7 cellular contexts compared by ENCODE assay signal in the genomic region with DNA sequence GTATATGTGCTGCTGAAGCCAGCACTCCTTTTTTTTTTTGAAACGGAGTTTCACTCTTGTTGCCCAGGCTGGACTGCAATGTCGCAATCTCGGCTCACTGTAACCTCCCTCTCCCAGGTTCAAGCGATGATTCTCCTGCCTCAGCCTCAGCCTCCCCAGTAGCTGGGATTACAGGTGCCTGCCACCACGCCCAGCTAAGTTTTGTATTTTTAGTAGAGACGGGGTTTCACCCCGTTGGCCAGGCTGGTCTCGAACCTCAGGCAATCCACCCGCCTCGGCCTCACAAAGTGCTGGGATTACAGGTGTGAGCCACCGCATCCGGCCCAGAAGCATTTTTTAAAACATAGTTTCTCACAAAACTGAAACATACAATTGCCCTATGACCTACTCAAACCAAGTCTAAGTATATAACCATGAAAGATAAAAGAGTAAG. TPM values are rescaled to one million over a fixed set of nuclear protein-coding genes. Genes with fewer than 3 reads are reported as not detected.
A peak's percentile ranks its signal among the peaks of the same experiment; 100 is the strongest.
DNase-seq lines count a peak whose midpoint lies in the region; FAIRE-seq and TF ChIP-seq lines count a peak whose summit lies in the region.
"Not testable (repeated sequence)": the region's sequence is repeated elsewhere in the genome, so short reads cannot be mapped to it uniquely, and the experiment has no call there.

No MANE protein-coding gene starts in this region.

- not testable (repeated sequence) for H3K27me3 ChIP-seq in DOHH2 (ENCODE audit: control insufficient read depth, low read length); KMS-11 (ENCODE audit: insufficient read depth, low read depth); mammary epithelial cell (ENCODE audit: insufficient read depth, low read length)

- H3F3A ChIP-seq in DOHH2 (ENCODE audit: control insufficient read depth, insufficient read depth), result not testable (repeated sequence)

- H3K27ac ChIP-seq in DOHH2 (ENCODE audit: low read depth, low read length); KMS-11; mammary epithelial cell (ENCODE audit: insufficient read depth, low read depth, low read length); kidney (ENCODE audit: low read depth in 2 of 2, low read length in 2 of 2): not testable (repeated sequence)

- not testable (repeated sequence) for H3K9ac ChIP-seq in KMS-11; mammary epithelial cell (ENCODE audit: insufficient read depth, low read length); kidney (ENCODE audit: low read length in 2 of 2)

- WGBS in mammary epithelial cell (ENCODE audit: low coverage, missing lambda C conversion rate), result 99% methylated on average over 12 of the region's 12 CpGs

- H3K4me1 Mint-ChIP-seq in T-helper 2 cell treated with Interferon-gamma antibody and Interleukin-4, amounts not matched to agents 5 μg/mL and 100 μg/mL, for 36 hours (ENCODE audit: low read depth), result peaks cover 43% of the 10 kb centered on the region
- peaks cover 55% of the 10 kb centered on the region for H3K4me1 Mint-ChIP-seq in activated T-helper 1 cell treated with anti-CD3 and anti-CD28 coated beads, Interleukin-12 subunit alpha, Interleukin-12 subunit beta, Interleukin-2, Interleukin-4 antibody, amounts not matched to agents 30 ng/mL and 10 ng/mL and 1 ng/mL, durations not matched to agents 14 hours and 24 hours and 36 hours (ENCODE audit: low read depth)
- H3K4me1 Mint-ChIP-seq in osteocyte (ENCODE audit: unreplicated experiment), result peaks cover 50% of the 10 kb centered on the region

- H4K20me1 ChIP-seq in DOHH2 (ENCODE audit: control insufficient read depth, insufficient read depth, low read depth, low read length) (peaks cover 10% of the 10 kb centered on the region), KMS-11 (ENCODE audit: insufficient read depth) (peaks cover 49% of the 10 kb centered on the region)
- not testable (repeated sequence) for H4K20me1 ChIP-seq in mammary epithelial cell (ENCODE audit: insufficient read depth, low read length)

- in situ Hi-C loops in mammary epithelial cell (cut with MboI; ENCODE audit: low sequenced_read_pairs in 2 of 2), result not testable (repeated sequence)

- FAIRE-seq in kidney (lab: Jason Lieb, UNC), result not testable (repeated sequence)

- not testable (repeated sequence) for H3K9me3 Mint-ChIP-seq in T-helper 2 cell treated with Interferon-gamma antibody and Interleukin-4, amounts not matched to agents 5 μg/mL and 100 μg/mL, for 36 hours; activated T-helper 1 cell treated with anti-CD3 and anti-CD28 coated beads, Interleukin-12 subunit alpha, Interleukin-12 subunit beta, Interleukin-2, Interleukin-4 antibody, amounts not matched to agents 30 ng/mL and 10 ng/mL and 1 ng/mL, durations not matched to agents 14 hours and 24 hours and 36 hours; osteocyte (ENCODE audit: unreplicated experiment)

- TF ChIP-seq CTCF in DOHH2 (IDR thresholded peaks at IDR 0.05; ENCODE audit: low read depth, low read length, poor library complexity, severe bottlenecking); KMS-11 (conservative IDR thresholded peaks at IDR 0.05; ENCODE audit: low read depth, low read length); mammary epithelial cell (conservative IDR thresholded peaks at IDR 0.05 in 1 of 2, IDR thresholded peaks at IDR 0.05 in 1 of 2; ENCODE audit: extremely low read depth in 1 of 2, insufficient read depth in 1 of 2, low read depth in 1 of 2, low read length in 2 of 2); kidney (IDR thresholded peaks at IDR 0.05; ENCODE audit: borderline replicate concordance, extremely low read depth, insufficient read depth); osteocyte (IDR thresholded peaks at IDR 0.05): not testable (repeated sequence)

- not testable (repeated sequence) for BruUV-seq in mammary epithelial cell (replicated peaks; lab: Mats Ljungman, UMichigan)

- peaks cover 58% of the 10 kb centered on the region for H3K4me1 ChIP-seq in DOHH2 (ENCODE audit: control insufficient read depth, low read length)
- peaks cover 41% of the 10 kb centered on the region for H3K4me1 ChIP-seq in KMS-11 (ENCODE audit: low read depth, poor library complexity, severe bottlenecking)
- H3K4me1 ChIP-seq in mammary epithelial cell (ENCODE audit: insufficient read depth, low read length), result peaks cover 16% of the 10 kb centered on the region
- H3K4me1 ChIP-seq in kidney (ENCODE audit: control insufficient read depth in 1 of 2, insufficient read depth in 1 of 2, low read depth in 1 of 2, low read length in 2 of 2), result not testable (repeated sequence)

- DNase-seq in T-helper 2 cell treated with Interferon-gamma antibody and Interleukin-4, amounts not matched to agents 5 μg/mL and 100 μg/mL, for 36 hours (ENCODE audit: low spot score); activated T-helper 1 cell treated with anti-CD3 and anti-CD28 coated beads, Interleukin-12 subunit alpha, Interleukin-12 subunit beta, Interleukin-2, Interleukin-4 antibody, amounts not matched to agents 30 ng/mL and 10 ng/mL and 1 ng/mL, durations not matched to agents 14 hours and 24 hours and 36 hours (ENCODE audit: low spot score); mammary epithelial cell; kidney; osteocyte (ENCODE audit: extremely low spot score, unreplicated experiment): not testable (repeated sequence)

- not testable (repeated sequence) for H2AFZ ChIP-seq in KMS-11 (ENCODE audit: low read depth); mammary epithelial cell (ENCODE audit: low read depth, low read length)

- CTCF ChIA-PET in mammary epithelial cell (lab: Charles Lee; ENCODE audit: low non-redundant PET), result not testable (repeated sequence)

- H3K9me3 ChIP-seq in DOHH2 (ENCODE audit: control insufficient read depth, insufficient read depth, low read length); mammary epithelial cell (replicated peaks; ENCODE audit: insufficient read depth, low read length); kidney (ENCODE audit: control insufficient read depth in 1 of 2, low read length in 2 of 2): not testable (repeated sequence)

- dilution Hi-C loops in mammary epithelial cell (cut with HindIII; ENCODE audit: low sequenced_read_pairs), result not testable (repeated sequence)

- H3K36me3 ChIP-seq in DOHH2 (ENCODE audit: control insufficient read depth, low read length), result peaks cover 23% of the 10 kb centered on the region
- H3K36me3 ChIP-seq in KMS-11 (ENCODE audit: insufficient read depth); mammary epithelial cell (ENCODE audit: insufficient read depth, low read length); kidney (ENCODE audit: control insufficient read depth in 1 of 2, insufficient read depth in 2 of 2, low read length in 2 of 2): not testable (repeated sequence)

- peaks cover 82% of the 10 kb centered on the region for H3K79me2 ChIP-seq in DOHH2 (ENCODE audit: control insufficient read depth, low read length)
- peaks cover 74% of the 10 kb centered on the region for H3K79me2 ChIP-seq in KMS-11 (ENCODE audit: insufficient read depth, low read depth)
- H3K79me2 ChIP-seq in mammary epithelial cell (ENCODE audit: insufficient read depth, low read length), result peaks cover 75% of the 10 kb centered on the region

- H3K4me3 Mint-ChIP-seq in T-helper 2 cell treated with Interferon-gamma antibody and Interleukin-4, amounts not matched to agents 5 μg/mL and 100 μg/mL, for 36 hours, result peak overlapping the region; percentile 86
- peak overlapping the region; percentile 87 for H3K4me3 Mint-ChIP-seq in activated T-helper 1 cell treated with anti-CD3 and anti-CD28 coated beads, Interleukin-12 subunit alpha, Interleukin-12 subunit beta, Interleukin-2, Interleukin-4 antibody, amounts not matched to agents 30 ng/mL and 10 ng/mL and 1 ng/mL, durations not matched to agents 14 hours and 24 hours and 36 hours
- peak overlapping the region; percentile 99 for H3K4me3 Mint-ChIP-seq in osteocyte (ENCODE audit: unreplicated experiment)

- peaks cover 21% of the 10 kb centered on the region for H3K36me3 Mint-ChIP-seq in T-helper 2 cell treated with Interferon-gamma antibody and Interleukin-4, amounts not matched to agents 5 μg/mL and 100 μg/mL, for 36 hours (ENCODE audit: low read depth)
- peaks cover 23% of the 10 kb centered on the region for H3K36me3 Mint-ChIP-seq in activated T-helper 1 cell treated with anti-CD3 and anti-CD28 coated beads, Interleukin-12 subunit alpha, Interleukin-12 subunit beta, Interleukin-2, Interleukin-4 antibody, amounts not matched to agents 30 ng/mL and 10 ng/mL and 1 ng/mL, durations not matched to agents 14 hours and 24 hours and 36 hours (ENCODE audit: low read depth)
- not testable (repeated sequence) for H3K36me3 Mint-ChIP-seq in osteocyte (ENCODE audit: unreplicated experiment)

- not testable (repeated sequence) for H3K9me2 ChIP-seq in DOHH2 (replicated peaks; ENCODE audit: control insufficient read depth, low read length)

- peak overlapping the region; percentile 99 for H3K27ac Mint-ChIP-seq in T-helper 2 cell treated with Interferon-gamma antibody and Interleukin-4, amounts not matched to agents 5 μg/mL and 100 μg/mL, for 36 hours
- peak overlapping the region; percentile 85 for H3K27ac Mint-ChIP-seq in activated T-helper 1 cell treated with anti-CD3 and anti-CD28 coated beads, Interleukin-12 subunit alpha, Interleukin-12 subunit beta, Interleukin-2, Interleukin-4 antibody, amounts not matched to agents 30 ng/mL and 10 ng/mL and 1 ng/mL, durations not matched to agents 14 hours and 24 hours and 36 hours
- H3K27ac Mint-ChIP-seq in osteocyte (ENCODE audit: unreplicated experiment), result not testable (repeated sequence)

- intact Hi-C loops in activated T-helper 1 cell treated with anti-CD3 and anti-CD28 coated beads, Interleukin-12 subunit alpha, Interleukin-12 subunit beta, Interleukin-2, Interleukin-4 antibody, amounts not matched to agents 30 ng/mL and 10 ng/mL and 1 ng/mL, durations not matched to agents 14 hours and 24 hours and 36 hours (cut with micrococcal nuclease), result loop anchor here (5.0 to 10.0 kb wide), 2 partner anchors 592 to 1050 kb away; no protein-coding TSS in a partner anchor
- intact Hi-C loops in mammary epithelial cell (cut with micrococcal nuclease), result loop anchor here (10.0 kb wide), 1 partner anchor 220 kb away; the partner anchor contains the start of gene KIF27
- intact Hi-C loops in kidney (cut with DNase I), result not testable (repeated sequence)

- H3K4me2 ChIP-seq in DOHH2 (ENCODE audit: low read length) (peak overlapping the region; percentile 81), KMS-11 (peak overlapping the region; percentile 86; the same call in 1 of the 2 replicates), mammary epithelial cell (ENCODE audit: insufficient read depth, low read depth, low read length) (peak overlapping the region; percentile 79)

- not testable (repeated sequence) for H3K27me3 Mint-ChIP-seq in T-helper 2 cell treated with Interferon-gamma antibody and Interleukin-4, amounts not matched to agents 5 μg/mL and 100 μg/mL, for 36 hours (ENCODE audit: low read depth); activated T-helper 1 cell treated with anti-CD3 and anti-CD28 coated beads, Interleukin-12 subunit alpha, Interleukin-12 subunit beta, Interleukin-2, Interleukin-4 antibody, amounts not matched to agents 30 ng/mL and 10 ng/mL and 1 ng/mL, durations not matched to agents 14 hours and 24 hours and 36 hours (ENCODE audit: insufficient read depth); osteocyte (ENCODE audit: unreplicated experiment)

- peak overlapping the region; percentile 86 for H3K4me3 ChIP-seq in DOHH2 (ENCODE audit: low read length)
- H3K4me3 ChIP-seq in KMS-11 (IDR thresholded peaks at IDR 0.05; ENCODE audit: insufficient read depth, low read depth, low read length), result not testable (repeated sequence)
- peak overlapping the region in 1 of 3 experiments; percentile 78 for H3K4me3 ChIP-seq in mammary epithelial cell (replicated peaks in 1 of 3; ENCODE audit: insufficient read depth in 1 of 3, low read depth in 2 of 3, low read length in 3 of 3)
- peak overlapping the region; percentile 88 to 91 for H3K4me3 ChIP-seq in kidney (ENCODE audit: low read length in 2 of 2)

RNA-seq across cellular contexts. Expression of gene UBQLN1, which starts 2.5 kb away (rescaled TPM):
- 142 and 143 TPM in 2 replicates for total RNA-seq in activated T-helper 1 cell treated with anti-CD3 and anti-CD28 coated beads, Interleukin-12 subunit alpha, Interleukin-12 subunit beta, Interleukin-2, Interleukin-4 antibody, amounts not matched to agents 30 ng/mL and 10 ng/mL and 1 ng/mL, durations not matched to agents 14 hours and 24 hours and 36 hours
- 100 to 1,000 TPM; 117 to 126 TPM for total RNA-seq in mammary epithelial cell
- polyA plus RNA-seq in mammary epithelial cell, result 84.3 TPM
- 303 TPM for polyA minus RNA-seq in mammary epithelial cell
- 95.3 TPM for total RNA-seq in kidney
- polyA plus RNA-seq in kidney (ENCODE audit: insufficient read depth, low read depth, low replicate concordance), result 45.6 TPM
- 76.1 and 79.4 TPM in 2 replicates for total RNA-seq in osteocyte
